ENCODE assay signal across 1 cellular context in genomic region chr2:230961091-230961491, GRCh38.
TF ChIP-seq lines count a peak whose summit lies in the region.

No MANE protein-coding gene starts in this region.

TF ChIP-seq in SK-N-SH, 30 proteins besides CTCF, POLR2A, EP300 and RAD21 (continued from another document):
- TF ChIP-seq ZBTB33 (IDR thresholded peaks at IDR 0.05; ENCODE audit: borderline replicate concordance, low read depth): no peak
TF ChIP-seq in SK-N-SH: peak in this region for 0.
